In the genomic region with DNA sequence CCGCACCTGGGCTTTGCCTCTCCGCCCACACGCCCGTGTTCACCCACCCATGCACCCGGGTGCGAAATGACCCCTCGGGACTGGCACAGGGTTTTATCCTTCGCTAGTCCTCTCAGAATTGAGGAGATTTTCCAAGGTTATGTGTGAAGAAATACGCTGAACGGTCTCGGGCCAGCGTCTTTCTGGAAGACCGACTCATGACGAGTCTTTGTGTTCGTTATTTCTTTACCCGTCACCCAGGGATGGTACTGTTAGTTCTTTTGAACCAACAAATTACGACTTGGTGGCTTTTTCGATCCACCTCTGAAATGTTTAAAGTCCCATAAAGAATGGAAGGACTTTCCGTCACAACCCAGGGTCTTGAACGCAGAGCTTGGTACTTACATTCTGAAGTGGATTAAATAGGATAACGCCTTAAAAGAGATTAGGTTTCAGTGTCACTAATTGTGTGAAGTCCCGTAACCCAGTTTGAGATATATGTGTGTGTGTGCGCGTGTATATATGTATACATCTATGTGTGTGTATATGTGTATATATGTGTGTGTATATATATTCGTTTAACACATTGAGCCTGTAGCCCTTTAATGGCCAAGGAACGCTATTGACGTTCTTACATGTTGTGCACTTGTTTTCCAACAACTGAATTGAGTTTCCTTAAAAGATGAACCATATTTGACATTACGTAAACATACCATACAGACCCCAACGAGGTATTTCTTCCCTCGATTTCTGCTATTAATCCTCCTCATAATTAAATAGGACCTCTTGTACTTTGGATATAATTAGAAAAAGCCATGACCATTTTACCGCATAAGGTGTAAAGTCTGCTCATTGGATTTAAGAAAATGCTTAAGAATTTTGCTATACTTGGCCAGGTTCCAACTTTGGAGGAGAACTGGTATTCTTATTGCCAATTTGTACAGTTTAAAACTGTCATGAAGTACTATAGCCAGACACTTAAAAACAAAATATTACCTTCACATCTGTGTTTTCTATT, we compare ENCODE assay signal across 1 cellular context.
TF ChIP-seq lines count a peak whose summit lies in the region.

No MANE protein-coding gene starts in this region.

TF ChIP-seq in GM23338, 12 proteins besides CTCF, POLR2A, EP300 and RAD21 (continued from another document):
- TF ChIP-seq, protein P1, sequence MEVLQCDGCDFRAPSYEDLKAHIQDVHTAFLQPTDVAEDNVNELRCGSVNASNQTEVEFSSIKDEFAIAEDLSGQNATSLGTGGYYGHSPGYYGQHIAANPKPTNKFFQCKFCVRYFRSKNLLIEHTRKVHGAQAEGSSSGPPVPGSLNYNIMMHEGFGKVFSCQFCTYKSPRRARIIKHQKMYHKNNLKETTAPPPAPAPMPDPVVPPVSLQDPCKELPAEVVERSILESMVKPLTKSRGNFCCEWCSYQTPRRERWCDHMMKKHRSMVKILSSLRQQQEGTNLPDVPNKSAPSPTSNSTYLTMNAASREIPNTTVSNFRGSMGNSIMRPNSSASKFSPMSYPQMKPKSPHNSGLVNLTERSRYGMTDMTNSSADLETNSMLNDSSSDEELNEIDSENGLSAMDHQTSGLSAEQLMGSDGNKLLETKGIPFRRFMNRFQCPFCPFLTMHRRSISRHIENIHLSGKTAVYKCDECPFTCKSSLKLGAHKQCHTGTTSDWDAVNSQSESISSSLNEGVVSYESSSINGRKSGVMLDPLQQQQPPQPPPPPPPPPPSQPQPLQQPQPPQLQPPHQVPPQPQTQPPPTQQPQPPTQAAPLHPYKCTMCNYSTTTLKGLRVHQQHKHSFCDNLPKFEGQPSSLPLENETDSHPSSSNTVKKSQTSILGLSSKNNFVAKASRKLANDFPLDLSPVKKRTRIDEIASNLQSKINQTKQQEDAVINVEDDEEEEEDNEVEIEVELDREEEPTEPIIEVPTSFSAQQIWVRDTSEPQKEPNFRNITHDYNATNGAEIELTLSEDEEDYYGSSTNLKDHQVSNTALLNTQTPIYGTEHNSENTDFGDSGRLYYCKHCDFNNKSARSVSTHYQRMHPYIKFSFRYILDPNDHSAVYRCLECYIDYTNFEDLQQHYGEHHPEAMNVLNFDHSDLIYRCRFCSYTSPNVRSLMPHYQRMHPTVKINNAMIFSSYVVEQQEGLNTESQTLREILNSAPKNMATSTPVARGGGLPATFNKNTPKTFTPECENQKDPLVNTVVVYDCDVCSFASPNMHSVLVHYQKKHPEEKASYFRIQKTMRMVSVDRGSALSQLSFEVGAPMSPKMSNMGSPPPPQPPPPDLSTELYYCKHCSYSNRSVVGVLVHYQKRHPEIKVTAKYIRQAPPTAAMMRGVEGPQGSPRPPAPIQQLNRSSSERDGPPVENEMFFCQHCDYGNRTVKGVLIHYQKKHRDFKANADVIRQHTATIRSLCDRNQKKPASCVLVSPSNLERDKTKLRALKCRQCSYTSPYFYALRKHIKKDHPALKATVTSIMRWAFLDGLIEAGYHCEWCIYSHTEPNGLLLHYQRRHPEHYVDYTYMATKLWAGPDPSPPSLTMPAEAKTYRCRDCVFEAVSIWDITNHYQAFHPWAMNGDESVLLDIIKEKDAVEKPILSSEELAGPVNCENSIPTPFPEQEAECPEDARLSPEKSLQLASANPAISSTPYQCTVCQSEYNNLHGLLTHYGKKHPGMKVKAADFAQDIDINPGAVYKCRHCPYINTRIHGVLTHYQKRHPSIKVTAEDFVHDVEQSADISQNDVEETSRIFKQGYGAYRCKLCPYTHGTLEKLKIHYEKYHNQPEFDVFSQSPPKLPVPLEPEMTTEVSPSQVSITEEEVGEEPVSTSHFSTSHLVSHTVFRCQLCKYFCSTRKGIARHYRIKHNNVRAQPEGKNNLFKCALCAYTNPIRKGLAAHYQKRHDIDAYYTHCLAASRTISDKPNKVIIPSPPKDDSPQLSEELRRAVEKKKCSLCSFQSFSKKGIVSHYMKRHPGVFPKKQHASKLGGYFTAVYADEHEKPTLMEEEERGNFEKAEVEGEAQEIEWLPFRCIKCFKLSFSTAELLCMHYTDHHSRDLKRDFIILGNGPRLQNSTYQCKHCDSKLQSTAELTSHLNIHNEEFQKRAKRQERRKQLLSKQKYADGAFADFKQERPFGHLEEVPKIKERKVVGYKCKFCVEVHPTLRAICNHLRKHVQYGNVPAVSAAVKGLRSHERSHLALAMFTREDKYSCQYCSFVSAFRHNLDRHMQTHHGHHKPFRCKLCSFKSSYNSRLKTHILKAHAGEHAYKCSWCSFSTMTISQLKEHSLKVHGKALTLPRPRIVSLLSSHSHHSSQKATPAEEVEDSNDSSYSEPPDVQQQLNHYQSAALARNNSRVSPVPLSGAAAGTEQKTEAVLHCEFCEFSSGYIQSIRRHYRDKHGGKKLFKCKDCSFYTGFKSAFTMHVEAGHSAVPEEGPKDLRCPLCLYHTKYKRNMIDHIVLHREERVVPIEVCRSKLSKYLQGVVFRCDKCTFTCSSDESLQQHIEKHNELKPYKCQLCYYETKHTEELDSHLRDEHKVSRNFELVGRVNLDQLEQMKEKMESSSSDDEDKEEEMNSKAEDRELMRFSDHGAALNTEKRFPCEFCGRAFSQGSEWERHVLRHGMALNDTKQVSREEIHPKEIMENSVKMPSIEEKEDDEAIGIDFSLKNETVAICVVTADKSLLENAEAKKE (CRISPR knock-in tag; IDR thresholded peaks at IDR 0.05) = no peak
- TF ChIP-seq JUNB (IDR thresholded peaks at IDR 0.05; ENCODE audit: unreplicated experiment) = no peak
- no peak for TF ChIP-seq ZNF331 (CRISPR knock-in tag; IDR thresholded peaks at IDR 0.05; ENCODE audit: low read depth)
- TF ChIP-seq ZNF114 (CRISPR knock-in tag; IDR thresholded peaks at IDR 0.05) = no peak
- no peak for TF ChIP-seq STAT1 (IDR thresholded peaks at IDR 0.05; ENCODE audit: unreplicated experiment)
